ENCODE assay signal across 30 cellular contexts in the genomic region with DNA sequence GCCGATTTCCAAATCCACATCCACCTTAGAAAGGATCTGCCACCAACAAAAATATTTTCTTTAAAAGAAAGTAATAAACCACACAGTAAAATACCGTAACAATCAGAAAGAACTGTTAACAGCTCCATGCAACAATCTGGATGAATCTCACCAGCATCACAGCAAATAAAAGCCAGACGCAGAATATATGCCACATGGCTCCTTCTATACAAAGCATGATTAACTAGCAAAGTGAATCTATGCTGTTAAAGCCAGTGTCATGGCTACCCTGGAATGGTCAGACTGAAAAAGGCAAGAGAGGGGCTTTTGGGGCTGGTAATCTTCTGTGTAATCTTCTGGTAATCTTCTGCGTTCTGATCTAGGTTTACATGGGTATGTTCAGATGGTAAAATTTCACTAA.
"Had no signal": no experiment of that assay in that cellular context is flagged by ENCODE, and none has a peak within 500 bp of the region (broad histone marks: within the 10 kb centered on the region; RNA-seq: fewer than 3 reads in every experiment).

No MANE protein-coding gene starts in this region.

- H3K27ac ChIP-seq: dorsolateral prefrontal cortex, neutrophil, parathyroid adenoma, right atrium auricular region, suprapubic skin, transverse colon, upper lobe of right lung, uterus had no signal

- H3K4me1 Mint-ChIP-seq: mesothelial cell of epicardium had no signal

- H3K4me2 ChIP-seq: smooth muscle cell had no signal

- H3K4me3 ChIP-seq: dorsolateral prefrontal cortex, lung, mucosa of descending colon, right atrium auricular region, smooth muscle cell, suprapubic skin, transverse colon, upper lobe of right lung, uterus had no signal

- H3K4me3 Mint-ChIP-seq: immature natural killer cell; memory B cell; mesothelial cell of epicardium; naive B cell; natural killer cell treated with Interleukin-12 subunit alpha and Interleukin-12 subunit beta and Interleukin-15 and Interleukin-18, amount 100 ng/mL, for 72 hours; neural crest cell; stimulated activated naive CD8-positive, alpha-beta T cell treated with anti-CD3 and anti-CD28 coated beads, Interleukin-15, amount 100 ng/mL, for 72 hours had no signal

- DNase-seq: dorsolateral prefrontal cortex; effector CD4-positive, alpha-beta T cell; hypothalamus; immature natural killer cell; islet precursor cell; kidney glomerular epithelial cell; left colon; left ventricle myocardium superior; mucosa of descending colon; naive B cell; stimulated activated CD4-positive, alpha-beta T cell treated with anti-CD3 and anti-CD28 coated beads, Interleukin-12 subunit alpha, Interleukin-12 subunit beta, amount 100 ng/mL, for 4 hours; stimulated activated CD4-positive, alpha-beta T cell treated with anti-CD3 and anti-CD28 coated beads, Interleukin-1b, Interleukin-23, amount 100 ng/mL, for 48 hours; stimulated activated CD4-positive, alpha-beta T cell treated with anti-CD3 and anti-CD28 coated beads, Interleukin-4, amount 100 ng/mL, for 1 hour; stimulated activated CD8-positive, alpha-beta memory T cell treated with anti-CD3 and anti-CD28 coated beads, Interleukin-4, amount 100 ng/mL, for 48 hours; stimulated activated naive CD4-positive, alpha-beta T cell; stimulated activated naive CD8-positive, alpha-beta T cell treated with anti-CD3 and anti-CD28 coated beads, Interleukin-15, amount 100 ng/mL, for 72 hours; transverse colon; upper lobe of right lung; uterus had no signal

- H3K4me1 ChIP-seq: transverse colon, upper lobe of right lung, uterus had no signal

- H3K9me3 ChIP-seq: mucosa of descending colon, neutrophil, right atrium auricular region, suprapubic skin, transverse colon, upper lobe of right lung, uterus had no signal

- H3K27me3 Mint-ChIP-seq: memory B cell; naive B cell; natural killer cell treated with Interleukin-12 subunit alpha and Interleukin-12 subunit beta and Interleukin-15 and Interleukin-18, amount 100 ng/mL, for 72 hours; progenitor cell of endocrine pancreas; stimulated activated naive CD8-positive, alpha-beta T cell treated with anti-CD3 and anti-CD28 coated beads, Interleukin-15, amount 100 ng/mL, for 72 hours had no signal

- H3K27me3 ChIP-seq: dorsolateral prefrontal cortex, neutrophil, right atrium auricular region, suprapubic skin, transverse colon, upper lobe of right lung, uterus had no signal

- H3K9ac ChIP-seq: parathyroid adenoma had no signal

- H2AFZ ChIP-seq: parathyroid adenoma had no signal

- H3K36me3 ChIP-seq: uterus had no signal

- H3K27ac Mint-ChIP-seq: immature natural killer cell; memory B cell; mesothelial cell of epicardium; natural killer cell treated with Interleukin-12 subunit alpha and Interleukin-12 subunit beta and Interleukin-15 and Interleukin-18, amount 100 ng/mL, for 72 hours; progenitor cell of endocrine pancreas; stimulated activated naive CD8-positive, alpha-beta T cell treated with anti-CD3 and anti-CD28 coated beads, Interleukin-15, amount 100 ng/mL, for 72 hours had no signal

- H3K9me3 Mint-ChIP-seq: immature natural killer cell; memory B cell; mesothelial cell of epicardium; naive B cell; natural killer cell treated with Interleukin-12 subunit alpha and Interleukin-12 subunit beta and Interleukin-15 and Interleukin-18, amount 100 ng/mL, for 72 hours had no signal
